In the genomic region with DNA sequence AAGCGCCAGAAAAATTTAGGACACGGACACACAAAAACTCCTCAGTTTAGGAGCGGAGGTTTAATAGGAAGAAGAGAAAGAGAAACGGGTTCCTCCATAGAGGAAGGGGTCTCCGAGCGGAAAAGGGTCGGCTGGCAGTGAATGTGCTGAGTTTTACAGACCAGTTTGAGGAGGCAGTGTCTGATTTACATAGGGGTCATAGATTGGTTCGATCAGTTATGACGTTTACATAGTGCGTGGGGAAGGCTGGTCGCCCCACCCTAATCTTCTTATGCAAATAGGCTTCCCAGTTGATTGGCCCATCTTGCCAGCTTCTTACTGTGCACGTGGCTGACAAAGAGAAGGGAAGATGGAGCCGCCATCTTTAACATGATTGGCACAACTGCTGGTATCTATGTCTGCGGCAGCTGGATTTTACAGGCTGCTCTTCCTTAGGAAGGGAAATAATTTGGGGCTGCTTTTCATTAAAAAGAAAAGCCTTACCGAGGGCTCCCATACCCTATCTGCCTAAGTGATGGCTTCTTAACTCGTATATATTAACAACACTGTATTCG, we compare ENCODE assay signal across 8 cellular contexts. TPM values are rescaled to one million over a fixed set of nuclear protein-coding genes. Genes with fewer than 3 reads are reported as not detected.
A peak's percentile ranks its signal among the peaks of the same experiment; 100 is the strongest.
DNase-seq lines count a peak whose midpoint lies in the region; ATAC-seq and TF ChIP-seq lines count a peak whose summit lies in the region.

No MANE protein-coding gene starts in this region.

- peaks cover 33% of the 10 kb centered on the region for H3K9me3 Mint-ChIP-seq in CD8-positive, alpha-beta T cell
- H3K9me3 Mint-ChIP-seq in activated T-helper 1 cell treated with anti-CD3 and anti-CD28 coated beads, Interleukin-12 subunit alpha, Interleukin-12 subunit beta, Interleukin-2, Interleukin-4 antibody, amounts not matched to agents 30 ng/mL and 10 ng/mL and 1 ng/mL, durations not matched to agents 14 hours and 24 hours and 36 hours = peaks cover 41% of the 10 kb centered on the region

- H3K4me3 Mint-ChIP-seq in CD8-positive, alpha-beta T cell = peak overlapping the region; percentile 46
- peak overlapping the region; percentile 74 for H3K4me3 Mint-ChIP-seq in activated T-helper 1 cell treated with anti-CD3 and anti-CD28 coated beads, Interleukin-12 subunit alpha, Interleukin-12 subunit beta, Interleukin-2, Interleukin-4 antibody, amounts not matched to agents 30 ng/mL and 10 ng/mL and 1 ng/mL, durations not matched to agents 14 hours and 24 hours and 36 hours

- DNase-seq in CD8-positive, alpha-beta T cell = no peak
- DNase-seq in activated T-helper 1 cell treated with anti-CD3 and anti-CD28 coated beads, Interleukin-12 subunit alpha, Interleukin-12 subunit beta, Interleukin-2, Interleukin-4 antibody, amounts not matched to agents 30 ng/mL and 10 ng/mL and 1 ng/mL, durations not matched to agents 14 hours and 24 hours and 36 hours (ENCODE audit: low spot score) = no peak
- peak; percentile 85 for DNase-seq in hepatocyte (ENCODE audit: low spot score)
- DNase-seq in NCI-H1436 treated with DMSO at 0.1 percent for 48 hours (lab: John Stamatoyannopoulos, UW) = no peak
- DNase-seq in KG1 (lab: John Stamatoyannopoulos, UW) = no peak
- no peak for DNase-seq in COLO668 (lab: John Stamatoyannopoulos, UW; ENCODE audit: unreplicated experiment)

- no peaks in the 10 kb centered on the region for H4K20me1 ChIP-seq in hepatocyte (ENCODE audit: insufficient read depth, poor library complexity, severe bottlenecking)

- peak overlapping the region; percentile 78 for H3K4me2 ChIP-seq in hepatocyte

- peaks cover 24% of the 10 kb centered on the region for H3K9me3 ChIP-seq in CD8-positive, alpha-beta T cell (ENCODE audit: low read length)
- peaks cover 30% of the 10 kb centered on the region for H3K9me3 ChIP-seq in HUES64 (ENCODE audit: insufficient read depth, low read depth, low read length)
- H3K9me3 ChIP-seq in hepatocyte (ENCODE audit: low read depth) = peaks cover 21% of the 10 kb centered on the region

- peaks cover 14% of the 10 kb centered on the region for H3K4me1 ChIP-seq in CD8-positive, alpha-beta T cell (ENCODE audit: insufficient read depth, low read length)
- H3K4me1 ChIP-seq in HUES64 (ENCODE audit: insufficient read depth, low read length) (no peaks in the 10 kb centered on the region), hepatocyte (ENCODE audit: insufficient read depth) (peaks cover 5% of the 10 kb centered on the region)

- H3K27me3 ChIP-seq in CD8-positive, alpha-beta T cell (ENCODE audit: insufficient read depth, low read length) = no peaks in the 10 kb centered on the region
- H3K27me3 ChIP-seq in HUES64 (ENCODE audit: insufficient read depth, low read length) (no peaks in the 10 kb centered on the region), hepatocyte (no peaks in the 10 kb centered on the region)

- H3K9ac ChIP-seq in HUES64 (ENCODE audit: low read depth, low read length) = peak overlapping the region; percentile 94

- TF ChIP-seq CTCF in CD8-positive, alpha-beta T cell (IDR thresholded peaks at IDR 0.05) = no peak
- no peak for TF ChIP-seq CTCF in hepatocyte (IDR thresholded peaks at IDR 0.05; ENCODE audit: poor library complexity)

- H3K36me3 Mint-ChIP-seq in CD8-positive, alpha-beta T cell = peaks cover 43% of the 10 kb centered on the region
- H3K36me3 Mint-ChIP-seq in activated T-helper 1 cell treated with anti-CD3 and anti-CD28 coated beads, Interleukin-12 subunit alpha, Interleukin-12 subunit beta, Interleukin-2, Interleukin-4 antibody, amounts not matched to agents 30 ng/mL and 10 ng/mL and 1 ng/mL, durations not matched to agents 14 hours and 24 hours and 36 hours (ENCODE audit: low read depth) = peaks cover 31% of the 10 kb centered on the region

- H3K79me2 ChIP-seq in hepatocyte = peaks cover 18% of the 10 kb centered on the region

- no peak overlapping the region for H3K27ac Mint-ChIP-seq in CD8-positive, alpha-beta T cell
- no peak overlapping the region for H3K27ac Mint-ChIP-seq in activated T-helper 1 cell treated with anti-CD3 and anti-CD28 coated beads, Interleukin-12 subunit alpha, Interleukin-12 subunit beta, Interleukin-2, Interleukin-4 antibody, amounts not matched to agents 30 ng/mL and 10 ng/mL and 1 ng/mL, durations not matched to agents 14 hours and 24 hours and 36 hours

- POLR2A ChIA-PET in CD8-positive, alpha-beta T cell (lab: Charles Lee) = interaction anchor here (0.7 to 1.8 kb wide), 3 partner anchors 17 to 177 kb away, joined by 3 to 4 read pairs (median 3); a partner anchor contains a TSS

- H3K36me3 ChIP-seq in CD8-positive, alpha-beta T cell (ENCODE audit: insufficient read depth, low read length) = peaks cover 5% of the 10 kb centered on the region
- H3K36me3 ChIP-seq in HUES64 (ENCODE audit: insufficient read depth, low read length) (peaks cover 39% of the 10 kb centered on the region), hepatocyte (replicated peaks; ENCODE audit: insufficient read depth, low read depth) (peaks cover 5% of the 10 kb centered on the region)

- peak overlapping the region; percentile 41 for H2AFZ ChIP-seq in hepatocyte

- no peaks in the 10 kb centered on the region for H3K27me3 Mint-ChIP-seq in CD8-positive, alpha-beta T cell (ENCODE audit: low read depth)
- H3K27me3 Mint-ChIP-seq in activated T-helper 1 cell treated with anti-CD3 and anti-CD28 coated beads, Interleukin-12 subunit alpha, Interleukin-12 subunit beta, Interleukin-2, Interleukin-4 antibody, amounts not matched to agents 30 ng/mL and 10 ng/mL and 1 ng/mL, durations not matched to agents 14 hours and 24 hours and 36 hours (ENCODE audit: insufficient read depth) = no peaks in the 10 kb centered on the region

- 17% methylated on average over 17 of the region's 17 CpGs for WGBS in HUES64
- 20% methylated on average over 17 of the region's 17 CpGs for WGBS in hepatocyte (ENCODE audit: low lambda C conversion rate, missing lambda C conversion rate)

- intact Hi-C loops in CD8-positive, alpha-beta T cell (cut with DNase I, micrococcal nuclease) = loop anchor here in 1 of 2 experiments (2.0 to 5.0 kb wide), 2 partner anchors 175 to 285 kb away; a partner anchor contains a TSS
- intact Hi-C loops in activated T-helper 1 cell treated with anti-CD3 and anti-CD28 coated beads, Interleukin-12 subunit alpha, Interleukin-12 subunit beta, Interleukin-2, Interleukin-4 antibody, amounts not matched to agents 30 ng/mL and 10 ng/mL and 1 ng/mL, durations not matched to agents 14 hours and 24 hours and 36 hours (cut with micrococcal nuclease) = loop anchor here (2.0 to 5.0 kb wide), 3 partner anchors 101 to 177 kb away; a partner anchor contains a TSS

- H3K4me1 Mint-ChIP-seq in CD8-positive, alpha-beta T cell (ENCODE audit: low read depth) = peaks cover 34% of the 10 kb centered on the region
- H3K4me1 Mint-ChIP-seq in activated T-helper 1 cell treated with anti-CD3 and anti-CD28 coated beads, Interleukin-12 subunit alpha, Interleukin-12 subunit beta, Interleukin-2, Interleukin-4 antibody, amounts not matched to agents 30 ng/mL and 10 ng/mL and 1 ng/mL, durations not matched to agents 14 hours and 24 hours and 36 hours (ENCODE audit: low read depth) = peaks cover 30% of the 10 kb centered on the region

- H3K4me3 ChIP-seq in CD8-positive, alpha-beta T cell (ENCODE audit: low read depth, low read length) = no peak overlapping the region
- H3K4me3 ChIP-seq in HUES64 (ENCODE audit: low read length) = peak overlapping the region; percentile 81
- peak overlapping the region; percentile 32 for H3K4me3 ChIP-seq in hepatocyte
- peak overlapping the region; percentile 64 to 90 (median 72) for H3K4me3 ChIP-seq in skin epidermis

- no peaks in the 10 kb centered on the region for H3K9me2 ChIP-seq in hepatocyte (replicated peaks; ENCODE audit: insufficient read depth)

- no peak overlapping the region for H3K27ac ChIP-seq in CD8-positive, alpha-beta T cell (ENCODE audit: low read depth, low read length)
- peak overlapping the region; percentile 87 for H3K27ac ChIP-seq in HUES64 (ENCODE audit: low read depth, low read length)
- peak overlapping the region; percentile 81 for H3K27ac ChIP-seq in hepatocyte
- no peak overlapping the region for H3K27ac ChIP-seq in skin epidermis

- CTCF ChIA-PET in CD8-positive, alpha-beta T cell (lab: Charles Lee) = no interaction called here

- no peak for ATAC-seq in CD8-positive, alpha-beta T cell

RNA-seq across cellular contexts. Expression of a gene that starts 1.2 kb away (rescaled TPM):
- 1 to 10 TPM; 1.3 to 1.6 TPM for total RNA-seq in CD8-positive, alpha-beta T cell
- 2.6 TPM for polyA plus RNA-seq in HUES64 (2013, experiment 1 of 2)
- polyA plus RNA-seq in HUES64 (2013, experiment 2 of 2) = 2.6 TPM
- 3.8 and 5.0 TPM in 2 replicates for total RNA-seq in activated T-helper 1 cell treated with anti-CD3 and anti-CD28 coated beads, Interleukin-12 subunit alpha, Interleukin-12 subunit beta, Interleukin-2, Interleukin-4 antibody, amounts not matched to agents 30 ng/mL and 10 ng/mL and 1 ng/mL, durations not matched to agents 14 hours and 24 hours and 36 hours
- 4.1 TPM in 2 replicates for total RNA-seq in hepatocyte
- 1.2 and 2.9 TPM in 2 replicates for polyA plus RNA-seq in hepatocyte

RNA-seq across cellular contexts. Expression of a gene that starts 17.8 kb away (rescaled TPM):
- total RNA-seq in CD8-positive, alpha-beta T cell = 10 to 100 TPM; 18.2 to 22.5 TPM
- polyA plus RNA-seq in HUES64 (2013, experiment 1 of 2) = 8.2 TPM
- 7.1 TPM for polyA plus RNA-seq in HUES64 (2013, experiment 2 of 2)
- total RNA-seq in activated T-helper 1 cell treated with anti-CD3 and anti-CD28 coated beads, Interleukin-12 subunit alpha, Interleukin-12 subunit beta, Interleukin-2, Interleukin-4 antibody, amounts not matched to agents 30 ng/mL and 10 ng/mL and 1 ng/mL, durations not matched to agents 14 hours and 24 hours and 36 hours = 18.8 and 20.4 TPM in 2 replicates
- 24.8 and 25.9 TPM in 2 replicates for total RNA-seq in hepatocyte
- 17.6 and 20.8 TPM in 2 replicates for polyA plus RNA-seq in hepatocyte

RNA-seq across cellular contexts. Expression of a gene that starts 29.4 kb away (rescaled TPM):
- total RNA-seq in CD8-positive, alpha-beta T cell = 1 to 10 TPM; 2.2 to 2.4 TPM
- polyA plus RNA-seq in HUES64 (2013, experiment 1 of 2) = 6.0 TPM
- polyA plus RNA-seq in HUES64 (2013, experiment 2 of 2) = 6.1 TPM
- 8.4 and 10.3 TPM in 2 replicates for total RNA-seq in activated T-helper 1 cell treated with anti-CD3 and anti-CD28 coated beads, Interleukin-12 subunit alpha, Interleukin-12 subunit beta, Interleukin-2, Interleukin-4 antibody, amounts not matched to agents 30 ng/mL and 10 ng/mL and 1 ng/mL, durations not matched to agents 14 hours and 24 hours and 36 hours
- total RNA-seq in hepatocyte = 8.6 and 9.9 TPM in 2 replicates
- 4.1 and 6.7 TPM in 2 replicates for polyA plus RNA-seq in hepatocyte

RNA-seq across cellular contexts. Expression of a gene that starts 40.0 kb away (rescaled TPM):
- total RNA-seq in CD8-positive, alpha-beta T cell = 1 to 10 TPM in 1 of 2 experiments, under 1 TPM in 1; 0.64 to 1.2 TPM
- 1.2 TPM for polyA plus RNA-seq in HUES64 (2013, experiment 1 of 2)
- polyA plus RNA-seq in HUES64 (2013, experiment 2 of 2) = 1.4 TPM
- total RNA-seq in activated T-helper 1 cell treated with anti-CD3 and anti-CD28 coated beads, Interleukin-12 subunit alpha, Interleukin-12 subunit beta, Interleukin-2, Interleukin-4 antibody, amounts not matched to agents 30 ng/mL and 10 ng/mL and 1 ng/mL, durations not matched to agents 14 hours and 24 hours and 36 hours = 1.3 and 1.4 TPM in 2 replicates
- 2.6 and 2.9 TPM in 2 replicates for total RNA-seq in hepatocyte
- polyA plus RNA-seq in hepatocyte = 0.87 and 1.4 TPM in 2 replicates

RNA-seq across cellular contexts. Expression of a gene that starts 52.9 kb away (rescaled TPM):
- 10 to 100 TPM in 1 of 2 experiments, 1 to 10 TPM in 1; 9.1 to 10.8 TPM for total RNA-seq in CD8-positive, alpha-beta T cell
- 9.5 TPM for polyA plus RNA-seq in HUES64 (2013, experiment 1 of 2)
- polyA plus RNA-seq in HUES64 (2013, experiment 2 of 2) = 13.0 TPM
- total RNA-seq in activated T-helper 1 cell treated with anti-CD3 and anti-CD28 coated beads, Interleukin-12 subunit alpha, Interleukin-12 subunit beta, Interleukin-2, Interleukin-4 antibody, amounts not matched to agents 30 ng/mL and 10 ng/mL and 1 ng/mL, durations not matched to agents 14 hours and 24 hours and 36 hours = 10.5 and 11.6 TPM in 2 replicates
- total RNA-seq in hepatocyte = 22.6 and 30.9 TPM in 2 replicates
- polyA plus RNA-seq in hepatocyte = 30.9 and 31.2 TPM in 2 replicates

Comparison
In these comparisons a context has a peak if more than half of its experiments do, and no peak if none do; other contexts are left out.
1. H3K27ac ChIP-seq: peak in HUES64 (single experiment) and hepatocyte (single experiment); none in CD8-positive, alpha-beta T cell (single experiment) and skin epidermis (0 of 21).